Comparison of ENCODE assay signal across 20 cellular contexts in the genomic region with DNA sequence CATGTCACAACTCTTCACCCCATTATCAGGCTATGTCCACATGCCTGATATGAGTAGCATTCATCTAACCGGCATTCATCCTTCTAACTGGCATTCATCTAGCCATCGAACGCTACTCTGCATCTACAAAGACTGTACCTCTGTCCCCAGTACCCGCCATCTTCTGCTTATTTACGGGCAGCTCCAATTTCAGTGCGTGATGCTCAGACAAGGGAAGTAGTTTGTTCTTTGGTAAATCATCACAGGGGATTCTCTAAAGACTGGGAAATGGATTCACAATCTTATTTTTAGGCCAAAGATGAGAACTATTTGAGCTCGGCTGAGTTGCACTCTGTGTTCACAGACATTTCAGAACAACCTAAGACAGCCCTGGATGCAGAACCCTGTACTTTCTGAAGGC. TPM values are rescaled to one million over a fixed set of nuclear protein-coding genes. Genes with fewer than 3 reads are reported as not detected.
DNase-seq lines count a peak whose midpoint lies in the region; ATAC-seq, FAIRE-seq and TF ChIP-seq lines count a peak whose summit lies in the region.
"Had no signal": no experiment of that assay in that cellular context is flagged by ENCODE, and none has a peak within 500 bp of the region (broad histone marks: within the 10 kb centered on the region; RNA-seq: fewer than 3 reads in every experiment).

No MANE protein-coding gene starts in this region.

- BruUV-seq in HepG2 (replicated peaks; lab: Mats Ljungman, UMichigan): no TSS peak

- H3K9me3 Mint-ChIP-seq in activated naive CD8-positive, alpha-beta T cell (ENCODE audit: low read depth): no peaks in the 10 kb centered on the region
- H3K9me3 Mint-ChIP-seq in activated naive CD8-positive, alpha-beta T cell treated with anti-CD3 and anti-CD28 coated beads, Interleukin-2, amount 50 U/mL, for 24 hours: no peaks in the 10 kb centered on the region
- H3K9me3 Mint-ChIP-seq: H9 had no signal

- H3K79me2 ChIP-seq in HepG2 (ENCODE audit: insufficient read depth, low read length): peaks cover 7% of the 10 kb centered on the region

- TF ChIP-seq RAD21 in HepG2 (CRISPR knock-in tag; IDR thresholded peaks at IDR 0.05): no peak

- H3K4me1 ChIP-seq in HepG2 (ENCODE audit: insufficient read depth, low read length): no peaks in the 10 kb centered on the region

- H4K20me1 ChIP-seq in HepG2 (ENCODE audit: insufficient read depth, low read length): no peaks in the 10 kb centered on the region; the same call in 1 of the 2 replicates

- H3K4me1 Mint-ChIP-seq in activated naive CD8-positive, alpha-beta T cell (ENCODE audit: low read depth): peaks cover 44% of the 10 kb centered on the region
- H3K4me1 Mint-ChIP-seq in activated naive CD8-positive, alpha-beta T cell treated with anti-CD3 and anti-CD28 coated beads, Interleukin-2, amount 50 U/mL, for 24 hours: peaks cover 15% of the 10 kb centered on the region

- TF ChIP-seq CTCF in HepG2 (CRISPR knock-in tag; IDR thresholded peaks at IDR 0.05): no peak

- no peak overlapping the region for H3K4me3 Mint-ChIP-seq in activated naive CD8-positive, alpha-beta T cell
- H3K4me3 Mint-ChIP-seq in activated naive CD8-positive, alpha-beta T cell treated with anti-CD3 and anti-CD28 coated beads, Interleukin-2, amount 50 U/mL, for 24 hours: no peak overlapping the region
- H3K4me3 Mint-ChIP-seq: H9 had no signal

- no peak for DNase-seq in activated naive CD8-positive, alpha-beta T cell treated with anti-CD3 and anti-CD28 coated beads, Interleukin-2, amount 50 U/mL, for 24 hours
- DNase-seq in left kidney (ENCODE audit: low read depth, low spot score) (peak; percentile 37), NCI-H1694 (lab: John Stamatoyannopoulos, UW) (no peak), HK-2 (ENCODE audit: unreplicated experiment) (no peak), HepG2 (ENCODE audit: low spot score) (no peak)
- DNase-seq: DMS79 treated with DMSO at 0.1 percent for 48 hours, H9, MV-4-11, NCI-H1436, NCI-H2081, NCI-H345, NCI-H526 treated with DMSO at 0.1 percent for 48 hours had no signal

- no peak for FAIRE-seq in HepG2 (lab: Jason Lieb, UNC)
- FAIRE-seq: A204.1, D721Med, G401.6, GM12892 had no signal

- no peak for ATAC-seq in activated naive CD8-positive, alpha-beta T cell treated with anti-CD3 and anti-CD28 coated beads, Interleukin-2, amount 50 U/mL, for 24 hours
- no peak for ATAC-seq in HepG2

- H3K9ac ChIP-seq in HepG2 (ENCODE audit: insufficient read depth, low read depth, low read length): no peak overlapping the region

- 98% methylated on average over 7 of the region's 7 CpGs for WGBS in HepG2 (ENCODE audit: low lambda C conversion rate)

- no peaks in the 10 kb centered on the region for H3K9me3 ChIP-seq in HepG2 (ENCODE audit: low read length)

- peak overlapping the region; percentile 2 for H3K27ac Mint-ChIP-seq in activated naive CD8-positive, alpha-beta T cell
- H3K27ac Mint-ChIP-seq in activated naive CD8-positive, alpha-beta T cell treated with anti-CD3 and anti-CD28 coated beads, Interleukin-2, amount 50 U/mL, for 24 hours: no peak overlapping the region
- H3K27ac Mint-ChIP-seq: H9 had no signal

- CTCF ChIA-PET in HepG2 (lab: Yijun Ruan, JAX; ENCODE audit: low intra/inter-chr PET ratio, low total read pairs): no interaction called here

- no peak overlapping the region for H3K4me3 ChIP-seq in HepG2 (replicated peaks in 1 of 3; ENCODE audit: insufficient read depth in 1 of 3, low read depth in 2 of 3, low read length in 3 of 3)

- H3K27ac ChIP-seq in HepG2 (ENCODE audit: extremely low read length, insufficient read depth, low read length): no peak overlapping the region
- H3K27ac ChIP-seq: C4-2B had no signal

- intact Hi-C loops in HepG2 (cut with micrococcal nuclease; ENCODE audit: unreplicated experiment): no loop called here

- H3K36me3 Mint-ChIP-seq in activated naive CD8-positive, alpha-beta T cell: no peaks in the 10 kb centered on the region
- peaks cover 3% of the 10 kb centered on the region for H3K36me3 Mint-ChIP-seq in activated naive CD8-positive, alpha-beta T cell treated with anti-CD3 and anti-CD28 coated beads, Interleukin-2, amount 50 U/mL, for 24 hours (ENCODE audit: low read depth)

- TF ChIP-seq EP300 in HepG2 (IDR thresholded peaks at IDR 0.05; ENCODE audit: low read depth in 2 of 2, low read length in 2 of 2) (no peak), HepG2 (CRISPR knock-in tag; IDR thresholded peaks at IDR 0.05; ENCODE audit: borderline replicate concordance) (no peak)

- H3K27me3 ChIP-seq in HepG2 (ENCODE audit: control insufficient read depth in 1 of 2, insufficient read depth in 2 of 2, low read length in 2 of 2): no peaks in the 10 kb centered on the region

- no peak overlapping the region for H3K4me2 ChIP-seq in HepG2 (ENCODE audit: low read depth, low read length)

- POLR2A ChIA-PET in HepG2 (lab: Yijun Ruan, JAX): no interaction called here

- in situ Hi-C loops in HepG2 (cut with HindIII; ENCODE audit: extremely low pct_ligation_motif_present, low pct_unique_long_range_greater_than_20kb): no loop called here

- TF ChIP-seq POLR2A in HepG2 (IDR thresholded peaks at IDR 0.05; ENCODE audit: insufficient read depth in 1 of 2, low read depth in 2 of 2, low read length in 2 of 2): no peak

- no peaks in the 10 kb centered on the region for H3K27me3 Mint-ChIP-seq in activated naive CD8-positive, alpha-beta T cell
- no peaks in the 10 kb centered on the region for H3K27me3 Mint-ChIP-seq in activated naive CD8-positive, alpha-beta T cell treated with anti-CD3 and anti-CD28 coated beads, Interleukin-2, amount 50 U/mL, for 24 hours

- H3K36me3 ChIP-seq in HepG2 (replicated peaks in 1 of 2; ENCODE audit: control insufficient read depth in 1 of 2, insufficient read depth in 2 of 2, low read length in 2 of 2): no peaks in the 10 kb centered on the region

- H2AFZ ChIP-seq in HepG2 (ENCODE audit: low read length): no peak overlapping the region

RNA-seq across cellular contexts. Expression of a gene that starts 39.4 kb away (rescaled TPM):
- 17.2 and 21.0 TPM in 2 replicates for total RNA-seq in HepG2 (2016; rRNA removed; fragmentation: Illumina TruSeq; extraction: Trizol)
- 8.8 and 10.4 TPM in 2 replicates for total RNA-seq in HepG2 (2016; cell fraction: cytosol; rRNA removed; fragmentation: Illumina TruSeq; extraction: Trizol; ENCODE audit: low read depth)
- 14.8 and 23.5 TPM in 2 replicates for total RNA-seq in HepG2 (2016; cell fraction: insoluble cytoplasmic fraction; rRNA removed; fragmentation: Illumina TruSeq; extraction: Trizol)
- 13.7 and 14.6 TPM in 2 replicates for total RNA-seq in HepG2 (2016; cell fraction: membrane; rRNA removed; fragmentation: Illumina TruSeq; extraction: Trizol)
- 21.1 and 22.8 TPM in 2 replicates for total RNA-seq in HepG2 (2016; cell fraction: nucleus; rRNA removed; fragmentation: Illumina TruSeq; extraction: Trizol)
- 42.8 and 44.8 TPM in 2 replicates for polyA plus RNA-seq in HepG2 (2011; rRNA removed)
- polyA plus RNA-seq in HepG2 (2011; cell fraction: cytosol; rRNA removed): 18.5 and 22.6 TPM in 2 replicates
- 110 and 115 TPM in 2 replicates for polyA plus RNA-seq in HepG2 (2011; cell fraction: nucleus; rRNA removed)
- 27.0 and 34.0 TPM in 2 replicates for polyA plus RNA-seq in HepG2 (2012)
- 3.0 and 3.2 TPM in 2 replicates for polyA plus RNA-seq in HepG2 (2016; cell fraction: cytosol; fragmentation: Illumina TruSeq; extraction: Trizol; ENCODE audit: low read depth)
- polyA plus RNA-seq in HepG2 (2016; cell fraction: insoluble cytoplasmic fraction; fragmentation: Illumina TruSeq; extraction: Trizol; ENCODE audit: low read depth): 13.9 and 18.4 TPM in 2 replicates
- 8.2 and 9.4 TPM in 2 replicates for polyA plus RNA-seq in HepG2 (2016; cell fraction: membrane; fragmentation: Illumina TruSeq; extraction: Trizol; ENCODE audit: low read depth)
- 73.9 and 77.3 TPM in 2 replicates for polyA plus RNA-seq in HepG2 (2016; cell fraction: nucleus; fragmentation: Illumina TruSeq; extraction: Trizol; ENCODE audit: insufficient read depth, low read depth)
- polyA minus RNA-seq in HepG2 (2011; rRNA and poly(A)+ RNA removed; ENCODE audit: low replicate concordance): 35.0 and 59.1 TPM in 2 replicates
- polyA minus RNA-seq in HepG2 (2011; cell fraction: cytosol; rRNA and poly(A)+ RNA removed): 14.9 and 16.6 TPM in 2 replicates
- 36.8 and 37.1 TPM in 2 replicates for polyA minus RNA-seq in HepG2 (2011; cell fraction: nucleus; rRNA and poly(A)+ RNA removed)

RNA-seq across cellular contexts. Expression of a gene that starts 42.5 kb away (rescaled TPM):
- 8.8 and 22.5 TPM in 2 replicates for total RNA-seq in HepG2 (2016; rRNA removed; fragmentation: Illumina TruSeq; extraction: Trizol)
- 3.1 and 3.3 TPM in 2 replicates for total RNA-seq in HepG2 (2016; cell fraction: cytosol; rRNA removed; fragmentation: Illumina TruSeq; extraction: Trizol; ENCODE audit: low read depth)
- total RNA-seq in HepG2 (2016; cell fraction: insoluble cytoplasmic fraction; rRNA removed; fragmentation: Illumina TruSeq; extraction: Trizol): 8.0 and 22.0 TPM in 2 replicates
- total RNA-seq in HepG2 (2016; cell fraction: membrane; rRNA removed; fragmentation: Illumina TruSeq; extraction: Trizol): 5.2 and 6.2 TPM in 2 replicates
- 22.7 and 27.8 TPM in 2 replicates for total RNA-seq in HepG2 (2016; cell fraction: nucleus; rRNA removed; fragmentation: Illumina TruSeq; extraction: Trizol)
- polyA plus RNA-seq in HepG2 (2011; rRNA removed): 15.4 and 25.6 TPM in 2 replicates
- 11.2 and 18.0 TPM in 2 replicates for polyA plus RNA-seq in HepG2 (2011; cell fraction: cytosol; rRNA removed)
- polyA plus RNA-seq in HepG2 (2011; cell fraction: nucleus; rRNA removed): 107 and 115 TPM in 2 replicates
- 15.2 and 19.1 TPM in 2 replicates for polyA plus RNA-seq in HepG2 (2012)
- polyA plus RNA-seq in HepG2 (2016; cell fraction: cytosol; fragmentation: Illumina TruSeq; extraction: Trizol; ENCODE audit: low read depth): 2.2 and 2.5 TPM in 2 replicates
- polyA plus RNA-seq in HepG2 (2016; cell fraction: insoluble cytoplasmic fraction; fragmentation: Illumina TruSeq; extraction: Trizol; ENCODE audit: low read depth): 6.0 and 8.7 TPM in 2 replicates
- polyA plus RNA-seq in HepG2 (2016; cell fraction: membrane; fragmentation: Illumina TruSeq; extraction: Trizol; ENCODE audit: low read depth): 3.6 and 4.1 TPM in 2 replicates
- polyA plus RNA-seq in HepG2 (2016; cell fraction: nucleus; fragmentation: Illumina TruSeq; extraction: Trizol; ENCODE audit: insufficient read depth, low read depth): 45.8 and 46.8 TPM in 2 replicates
- polyA minus RNA-seq in HepG2 (2011; rRNA and poly(A)+ RNA removed; ENCODE audit: low replicate concordance): 14.5 and 31.4 TPM in 2 replicates
- polyA minus RNA-seq in HepG2 (2011; cell fraction: cytosol; rRNA and poly(A)+ RNA removed): 12.0 and 19.4 TPM in 2 replicates
- polyA minus RNA-seq in HepG2 (2011; cell fraction: nucleus; rRNA and poly(A)+ RNA removed): 12.1 and 14.4 TPM in 2 replicates

RNA-seq across cellular contexts. Expression of a gene that starts 51.5 kb away (rescaled TPM):
- not detected in 2 replicates for total RNA-seq in HepG2 (2016; rRNA removed; fragmentation: Illumina TruSeq; extraction: Trizol)
- total RNA-seq in HepG2 (2016; cell fraction: cytosol; rRNA removed; fragmentation: Illumina TruSeq; extraction: Trizol; ENCODE audit: low read depth): not detected in 2 replicates
- total RNA-seq in HepG2 (2016; cell fraction: insoluble cytoplasmic fraction; rRNA removed; fragmentation: Illumina TruSeq; extraction: Trizol): not detected in 2 replicates
- total RNA-seq in HepG2 (2016; cell fraction: membrane; rRNA removed; fragmentation: Illumina TruSeq; extraction: Trizol): not detected in 2 replicates
- total RNA-seq in HepG2 (2016; cell fraction: nucleus; rRNA removed; fragmentation: Illumina TruSeq; extraction: Trizol): not detected in 2 replicates
- polyA plus RNA-seq in HepG2 (2011; rRNA removed): not detected in 2 replicates
- not detected in 2 replicates for polyA plus RNA-seq in HepG2 (2011; cell fraction: cytosol; rRNA removed)
- polyA plus RNA-seq in HepG2 (2011; cell fraction: nucleus; rRNA removed): not detected in 2 replicates
- polyA plus RNA-seq in HepG2 (2012): not detected in 2 replicates
- polyA plus RNA-seq in HepG2 (2016; cell fraction: cytosol; fragmentation: Illumina TruSeq; extraction: Trizol; ENCODE audit: low read depth): 0.36 TPM in 1 of 2 replicates, not detected in the other
- not detected in 2 replicates for polyA plus RNA-seq in HepG2 (2016; cell fraction: insoluble cytoplasmic fraction; fragmentation: Illumina TruSeq; extraction: Trizol; ENCODE audit: low read depth)
- not detected in 2 replicates for polyA plus RNA-seq in HepG2 (2016; cell fraction: membrane; fragmentation: Illumina TruSeq; extraction: Trizol; ENCODE audit: low read depth)
- polyA plus RNA-seq in HepG2 (2016; cell fraction: nucleus; fragmentation: Illumina TruSeq; extraction: Trizol; ENCODE audit: insufficient read depth, low read depth): not detected in 2 replicates
- polyA minus RNA-seq in HepG2 (2011; rRNA and poly(A)+ RNA removed; ENCODE audit: low replicate concordance): not detected in 2 replicates
- not detected in 2 replicates for polyA minus RNA-seq in HepG2 (2011; cell fraction: cytosol; rRNA and poly(A)+ RNA removed)
- not detected in 2 replicates for polyA minus RNA-seq in HepG2 (2011; cell fraction: nucleus; rRNA and poly(A)+ RNA removed)
- total RNA-seq: H9, OCI-LY7, SK-MEL-5 had no signal

RNA-seq across cellular contexts. Expression of a gene that starts 51.5 kb away (rescaled TPM):
- 4.1 and 4.5 TPM in 2 replicates for total RNA-seq in HepG2 (2016; rRNA removed; fragmentation: Illumina TruSeq; extraction: Trizol)
- total RNA-seq in HepG2 (2016; cell fraction: cytosol; rRNA removed; fragmentation: Illumina TruSeq; extraction: Trizol; ENCODE audit: low read depth): 1.5 and 1.6 TPM in 2 replicates
- total RNA-seq in HepG2 (2016; cell fraction: insoluble cytoplasmic fraction; rRNA removed; fragmentation: Illumina TruSeq; extraction: Trizol): 2.4 and 3.2 TPM in 2 replicates
- 3.5 and 3.6 TPM in 2 replicates for total RNA-seq in HepG2 (2016; cell fraction: membrane; rRNA removed; fragmentation: Illumina TruSeq; extraction: Trizol)
- 3.1 and 4.2 TPM in 2 replicates for total RNA-seq in HepG2 (2016; cell fraction: nucleus; rRNA removed; fragmentation: Illumina TruSeq; extraction: Trizol)
- 1.2 and 1.4 TPM in 2 replicates for polyA plus RNA-seq in HepG2 (2011; rRNA removed)
- 1.3 and 1.4 TPM in 2 replicates for polyA plus RNA-seq in HepG2 (2011; cell fraction: cytosol; rRNA removed)
- polyA plus RNA-seq in HepG2 (2011; cell fraction: nucleus; rRNA removed): 3.3 and 3.4 TPM in 2 replicates
- 3.9 and 7.9 TPM in 2 replicates for polyA plus RNA-seq in HepG2 (2012)
- polyA plus RNA-seq in HepG2 (2016; cell fraction: cytosol; fragmentation: Illumina TruSeq; extraction: Trizol; ENCODE audit: low read depth): 1.2 and 1.4 TPM in 2 replicates
- polyA plus RNA-seq in HepG2 (2016; cell fraction: insoluble cytoplasmic fraction; fragmentation: Illumina TruSeq; extraction: Trizol; ENCODE audit: low read depth): 2.4 and 3.3 TPM in 2 replicates
- polyA plus RNA-seq in HepG2 (2016; cell fraction: membrane; fragmentation: Illumina TruSeq; extraction: Trizol; ENCODE audit: low read depth): 2.4 and 2.5 TPM in 2 replicates
- 3.2 and 4.2 TPM in 2 replicates for polyA plus RNA-seq in HepG2 (2016; cell fraction: nucleus; fragmentation: Illumina TruSeq; extraction: Trizol; ENCODE audit: insufficient read depth, low read depth)
- polyA minus RNA-seq in HepG2 (2011; rRNA and poly(A)+ RNA removed; ENCODE audit: low replicate concordance): 6.3 and 24.5 TPM in 2 replicates
- 1.7 TPM in 2 replicates for polyA minus RNA-seq in HepG2 (2011; cell fraction: cytosol; rRNA and poly(A)+ RNA removed)
- polyA minus RNA-seq in HepG2 (2011; cell fraction: nucleus; rRNA and poly(A)+ RNA removed): 1.7 and 3.0 TPM in 2 replicates

RNA-seq across cellular contexts. Expression of a gene that starts 55.8 kb away (rescaled TPM):
- total RNA-seq in HepG2 (2016; rRNA removed; fragmentation: Illumina TruSeq; extraction: Trizol): 0.09 TPM in 1 of 2 replicates, not detected in the other
- total RNA-seq in HepG2 (2016; cell fraction: cytosol; rRNA removed; fragmentation: Illumina TruSeq; extraction: Trizol; ENCODE audit: low read depth): 0.09 TPM in 1 of 2 replicates, not detected in the other
- 0.06 TPM in 1 of 2 replicates, not detected in the other for total RNA-seq in HepG2 (2016; cell fraction: insoluble cytoplasmic fraction; rRNA removed; fragmentation: Illumina TruSeq; extraction: Trizol)
- 0.06 and 0.10 TPM in 2 replicates for total RNA-seq in HepG2 (2016; cell fraction: membrane; rRNA removed; fragmentation: Illumina TruSeq; extraction: Trizol)
- 0.09 TPM in 1 of 2 replicates, not detected in the other for total RNA-seq in HepG2 (2016; cell fraction: nucleus; rRNA removed; fragmentation: Illumina TruSeq; extraction: Trizol)
- polyA plus RNA-seq in HepG2 (2011; rRNA removed): 0.01 and 0.04 TPM in 2 replicates
- polyA plus RNA-seq in HepG2 (2011; cell fraction: cytosol; rRNA removed): 0.03 and 0.04 TPM in 2 replicates
- 0.19 and 0.34 TPM in 2 replicates for polyA plus RNA-seq in HepG2 (2011; cell fraction: nucleus; rRNA removed)
- polyA plus RNA-seq in HepG2 (2012): 0.03 TPM in 1 of 2 replicates, not detected in the other
- 0.18 and 0.19 TPM in 2 replicates for polyA plus RNA-seq in HepG2 (2016; cell fraction: cytosol; fragmentation: Illumina TruSeq; extraction: Trizol; ENCODE audit: low read depth)
- 0.08 TPM in 2 replicates for polyA plus RNA-seq in HepG2 (2016; cell fraction: insoluble cytoplasmic fraction; fragmentation: Illumina TruSeq; extraction: Trizol; ENCODE audit: low read depth)
- 0.15 and 0.30 TPM in 2 replicates for polyA plus RNA-seq in HepG2 (2016; cell fraction: membrane; fragmentation: Illumina TruSeq; extraction: Trizol; ENCODE audit: low read depth)
- 0.19 and 0.20 TPM in 2 replicates for polyA plus RNA-seq in HepG2 (2016; cell fraction: nucleus; fragmentation: Illumina TruSeq; extraction: Trizol; ENCODE audit: insufficient read depth, low read depth)
- 0.24 TPM in 1 of 2 replicates, not detected in the other for polyA minus RNA-seq in HepG2 (2011; rRNA and poly(A)+ RNA removed; ENCODE audit: low replicate concordance)
- polyA minus RNA-seq in HepG2 (2011; cell fraction: cytosol; rRNA and poly(A)+ RNA removed): not detected in 2 replicates
- not detected in 2 replicates for polyA minus RNA-seq in HepG2 (2011; cell fraction: nucleus; rRNA and poly(A)+ RNA removed)
- total RNA-seq: H9, OCI-LY7 had no signal
